Comparison of ENCODE assay signal across 9 cellular contexts in genomic region chr16:84595052-84595481, GRCh38. TPM values are rescaled to one million over a fixed set of nuclear protein-coding genes. Genes with fewer than 3 reads are reported as not detected.
DNase-seq lines count a peak whose midpoint lies in the region; ATAC-seq and TF ChIP-seq lines count a peak whose summit lies in the region.
"Had no signal": no experiment of that assay in that cellular context is flagged by ENCODE, and none has a peak within 500 bp of the region (broad histone marks: within the 10 kb centered on the region; RNA-seq: fewer than 3 reads in every experiment).

No MANE protein-coding gene starts in this region.

- no peak overlapping the region for H2AFZ ChIP-seq in trophoblast cell (ENCODE audit: insufficient read depth, low read length, poor library complexity)
- no peak overlapping the region for H2AFZ ChIP-seq in SK-N-SH (ENCODE audit: low read depth)

- no peak overlapping the region for H3K23ac ChIP-seq in trophoblast cell (ENCODE audit: low read length)

- H3K27me3 Mint-ChIP-seq in T-helper 2 cell treated with Interferon-gamma antibody and Interleukin-4, amounts not matched to agents 5 μg/mL and 100 μg/mL, for 36 hours (ENCODE audit: low read depth), result no peaks in the 10 kb centered on the region

- TF ChIP-seq EP300 in SK-N-SH (IDR thresholded peaks at IDR 0.05; ENCODE audit: borderline replicate concordance in 1 of 2, low read depth in 1 of 2, low read length in 1 of 2), result no peak

- no peak overlapping the region for H4K91ac ChIP-seq in trophoblast cell (ENCODE audit: low read depth, low read length)

- H3K4me3 Mint-ChIP-seq in T-helper 2 cell treated with Interferon-gamma antibody and Interleukin-4, amounts not matched to agents 5 μg/mL and 100 μg/mL, for 36 hours, result peak overlapping the region; percentile 88

- H3K27ac ChIP-seq in esophagus (ENCODE audit: low read depth in 2 of 2, low read length in 1 of 2), result peak overlapping the region; percentile 40 to 45
- H3K27ac ChIP-seq in trophoblast cell (ENCODE audit: low read depth, low read length), result no peak overlapping the region
- H3K27ac ChIP-seq in SK-N-SH (ENCODE audit: low read depth in 2 of 2, low read length in 1 of 2), result no peak overlapping the region

- H3K9me3 Mint-ChIP-seq in T-helper 2 cell treated with Interferon-gamma antibody and Interleukin-4, amounts not matched to agents 5 μg/mL and 100 μg/mL, for 36 hours, result no peaks in the 10 kb centered on the region

- no peak overlapping the region for H4K8ac ChIP-seq in trophoblast cell (ENCODE audit: low read depth, low read length)

- no peak overlapping the region for H3K4ac ChIP-seq in trophoblast cell (ENCODE audit: low read depth, low read length)

- no peak overlapping the region for H2AK5ac ChIP-seq in trophoblast cell (ENCODE audit: low read length)

- peaks cover 12% of the 10 kb centered on the region for H3F3A ChIP-seq in SK-N-SH (replicated peaks; ENCODE audit: insufficient read depth)

- 54 to 78% methylated on average over 15 of the region's 15 CpGs for WGBS in esophagus, 2 donors
- no CpG with 5 or more reads among the region's 15 CpGs for WGBS in trophoblast cell (ENCODE audit: extremely low coverage, insufficient coverage, insufficient read length)
- 97% methylated on average over 15 of the region's 15 CpGs for WGBS in SK-N-SH (ENCODE audit: low lambda C conversion rate)

- TF ChIP-seq CTCF in GM12875 (IDR thresholded peaks at IDR 0.05; ENCODE audit: borderline replicate concordance, insufficient read depth, low read depth, low read length) (no peak), SK-N-SH (IDR thresholded peaks at IDR 0.05) (no peak)

- H3K9ac ChIP-seq in trophoblast cell (ENCODE audit: low read length) (peak overlapping the region; percentile 41), SK-N-SH (no peak overlapping the region)

- H3K4me1 ChIP-seq in esophagus (ENCODE audit: control insufficient read depth in 2 of 2, insufficient read depth in 2 of 2, low read length in 1 of 2) (peaks cover 0 to 3% of the 10 kb centered on the region in 2 donors), trophoblast cell (ENCODE audit: control insufficient read depth in 1 of 2, insufficient read depth in 2 of 2, low read length in 2 of 2) (peaks cover 5 to 12% of the 10 kb centered on the region in 2 experiments), SK-N-SH (ENCODE audit: control insufficient read depth in 1 of 2, insufficient read depth in 2 of 2, low read depth in 1 of 2, low read length in 1 of 2) (peaks cover 15% of the 10 kb centered on the region in 2 experiments; a peak in 3 of 4 replicates)

- H3K79me2 ChIP-seq in trophoblast cell (ENCODE audit: control insufficient read depth, insufficient read depth, low read length, poor library complexity) (no peaks in the 10 kb centered on the region), SK-N-SH (ENCODE audit: insufficient read depth) (peaks cover 87% of the 10 kb centered on the region)

- H3K4me2 ChIP-seq in trophoblast cell (ENCODE audit: low read length) (no peak overlapping the region), SK-N-SH (no peak overlapping the region)

- CTCF ChIA-PET in SK-N-SH (lab: Yijun Ruan, JAX), result no interaction called here

- H3K9me2 ChIP-seq in SK-N-SH, result no peaks in the 10 kb centered on the region

- no peak overlapping the region for H2BK120ac ChIP-seq in trophoblast cell (ENCODE audit: insufficient read depth, low read length, poor library complexity)

- POLR2A ChIA-PET in SK-N-SH (lab: Yijun Ruan, JAX), result no interaction called here

- H3K36me3 ChIP-seq in esophagus (ENCODE audit: control insufficient read depth in 2 of 2, insufficient read depth in 2 of 2, low read length in 1 of 2) (no peaks in the 10 kb centered on the region), trophoblast cell (ENCODE audit: control insufficient read depth in 1 of 2, insufficient read depth in 2 of 2, low read length in 2 of 2) (peaks cover 14 to 15% of the 10 kb centered on the region in 2 experiments), SK-N-SH (replicated peaks in 1 of 2; ENCODE audit: control insufficient read depth in 1 of 2, insufficient read depth in 2 of 2, low read length in 1 of 2) (peaks cover 0 to 7% of the 10 kb centered on the region in 2 experiments)

- H4K12ac ChIP-seq in trophoblast cell (ENCODE audit: low read depth, low read length), result no peak overlapping the region

- H3K9me3 ChIP-seq in esophagus (ENCODE audit: control insufficient read depth in 2 of 2, insufficient read depth in 1 of 2, low read depth in 1 of 2, low read length in 1 of 2) (no peaks in the 10 kb centered on the region), trophoblast cell (ENCODE audit: insufficient read depth, low read depth, low read length) (peaks cover 2% of the 10 kb centered on the region), SK-N-SH (no peaks in the 10 kb centered on the region)

- H3K4me1 Mint-ChIP-seq in T-helper 2 cell treated with Interferon-gamma antibody and Interleukin-4, amounts not matched to agents 5 μg/mL and 100 μg/mL, for 36 hours (ENCODE audit: low read depth), result peaks cover 65% of the 10 kb centered on the region

- H3K14ac ChIP-seq in trophoblast cell (ENCODE audit: low read length), result no peak overlapping the region

- H3K18ac ChIP-seq in trophoblast cell (ENCODE audit: low read length), result no peak overlapping the region

- H2BK12ac ChIP-seq in trophoblast cell (ENCODE audit: low read length), result no peak overlapping the region

- DNase-seq in T-helper 2 cell treated with Interferon-gamma antibody and Interleukin-4, amounts not matched to agents 5 μg/mL and 100 μg/mL, for 36 hours (ENCODE audit: low spot score), result no peak
- DNase-seq in trophoblast cell, result peak in 1 of 2 donors; percentile 58
- DNase-seq in GDM1 (lab: John Stamatoyannopoulos, UW), result no peak
- no peak for DNase-seq in SK-N-SH
- no peak for DNase-seq in hepatic stellate cell (ENCODE audit: low spot score)
- DNase-seq: left cardiac atrium had no signal

- peak overlapping the region; percentile 96 for H3K27ac Mint-ChIP-seq in T-helper 2 cell treated with Interferon-gamma antibody and Interleukin-4, amounts not matched to agents 5 μg/mL and 100 μg/mL, for 36 hours

- no peaks in the 10 kb centered on the region for H3K27me3 ChIP-seq in esophagus (ENCODE audit: control insufficient read depth in 1 of 2, insufficient read depth in 2 of 2, low read length in 2 of 2)
- no peaks in the 10 kb centered on the region for H3K27me3 ChIP-seq in trophoblast cell (ENCODE audit: insufficient read depth, low read length)
- no peaks in the 10 kb centered on the region for H3K27me3 ChIP-seq in SK-N-SH (ENCODE audit: insufficient read depth)

- H2BK5ac ChIP-seq in trophoblast cell (ENCODE audit: low read depth, low read length, poor library complexity), result no peak overlapping the region

- H3K79me1 ChIP-seq in trophoblast cell (ENCODE audit: low read length), result no peaks in the 10 kb centered on the region

- no peak for TF ChIP-seq RAD21 in SK-N-SH (IDR thresholded peaks at IDR 0.05; ENCODE audit: low read length)

- no peak for ATAC-seq in GM21381 (IDR thresholded peaks at IDR 0.05; ENCODE audit: unreplicated experiment)

- H3K4me3 ChIP-seq in GM12875 (ENCODE audit: low read depth, low read length) (peak overlapping the region; percentile 46), esophagus (ENCODE audit: low read depth in 1 of 2, low read length in 2 of 2) (no peak overlapping the region), trophoblast cell (ENCODE audit: low read depth, low read length) (peak overlapping the region; percentile 33), SK-N-SH (ENCODE audit: low read depth in 2 of 2, low read length in 1 of 2) (no peak overlapping the region)

- peaks cover 21% of the 10 kb centered on the region; the same call in 1 of the 2 replicates for H4K20me1 ChIP-seq in SK-N-SH (ENCODE audit: insufficient read depth)

- peaks cover 74% of the 10 kb centered on the region for H3K36me3 Mint-ChIP-seq in T-helper 2 cell treated with Interferon-gamma antibody and Interleukin-4, amounts not matched to agents 5 μg/mL and 100 μg/mL, for 36 hours (ENCODE audit: low read depth)

TF ChIP-seq in SK-N-SH, 30 proteins besides CTCF, POLR2A, EP300 and RAD21 (continues in another document):
- TF ChIP-seq USF1 (IDR thresholded peaks at IDR 0.05; ENCODE audit: borderline replicate concordance, low read depth), result no peak
- TF ChIP-seq FOXM1 (IDR thresholded peaks at IDR 0.05; ENCODE audit: low read depth), result no peak
- no peak for TF ChIP-seq RXRA (IDR thresholded peaks at IDR 0.05; ENCODE audit: borderline replicate concordance, low read depth)
- no peak for TF ChIP-seq MXI1 (IDR thresholded peaks at IDR 0.05; ENCODE audit: low read depth, low read length)
- TF ChIP-seq JUND (IDR thresholded peaks at IDR 0.05), result no peak
- no peak for TF ChIP-seq RFX5 (IDR thresholded peaks at IDR 0.05; ENCODE audit: low read length)
- TF ChIP-seq ELF1 (IDR thresholded peaks at IDR 0.05), result no peak
- TF ChIP-seq FOXJ3 (CRISPR knock-in tag; IDR thresholded peaks at IDR 0.05), result no peak
- no peak for TF ChIP-seq PBX3 (IDR thresholded peaks at IDR 0.05)
- TF ChIP-seq NFIC (IDR thresholded peaks at IDR 0.05; ENCODE audit: borderline replicate concordance), result no peak
- no peak for TF ChIP-seq CHD2 (IDR thresholded peaks at IDR 0.05; ENCODE audit: low read length, partially characterized antibody)

RNA-seq across cellular contexts. Expression of gene COTL1, which starts 22.8 kb away (rescaled TPM):
- polyA plus RNA-seq in esophagus (10 to 100 TPM in 1 of 2 donors, 1 to 10 TPM in 1; 7.2 to 16.6 TPM), SK-N-SH (2012; rRNA removed) (59.5 and 91.6 TPM in 2 replicates)
- 194 and 199 TPM in 2 replicates for polyA plus RNA-seq in trophoblast cell (2013)
- polyA plus RNA-seq in SK-N-SH (2012; cell fraction: cytosol; rRNA removed), result 99.1 and 101 TPM in 2 replicates
- 72.6 and 94.3 TPM in 2 replicates for polyA plus RNA-seq in SK-N-SH (2012; cell fraction: nucleus; rRNA removed)

RNA-seq across cellular contexts. Expression of gene KLHL36, which starts 53.2 kb away (rescaled TPM):
- polyA plus RNA-seq in esophagus, result 10 to 100 TPM; 15.9 to 16.1 TPM
- 17.4 and 17.6 TPM in 2 replicates for polyA plus RNA-seq in trophoblast cell (2013)
- polyA plus RNA-seq in SK-N-SH (2012; rRNA removed), result 39.8 and 43.3 TPM in 2 replicates
- polyA plus RNA-seq in SK-N-SH (2012; cell fraction: cytosol; rRNA removed), result 17.4 and 26.1 TPM in 2 replicates
- polyA plus RNA-seq in SK-N-SH (2012; cell fraction: nucleus; rRNA removed), result 94.5 and 97.9 TPM in 2 replicates

Comparison
In these comparisons a context has a peak if more than half of its experiments do, and no peak if none do; other contexts are left out.
1. H3K4me3 ChIP-seq: peak in GM12875 (single experiment) and trophoblast cell (single experiment); none in esophagus (0 of 2) and SK-N-SH (0 of 2).
2. H3K27ac ChIP-seq: peak in esophagus (2 of 2); none in trophoblast cell (single experiment) and SK-N-SH (0 of 2).